Comparison of ENCODE assay signal across 11 cellular contexts in the genomic region with DNA sequence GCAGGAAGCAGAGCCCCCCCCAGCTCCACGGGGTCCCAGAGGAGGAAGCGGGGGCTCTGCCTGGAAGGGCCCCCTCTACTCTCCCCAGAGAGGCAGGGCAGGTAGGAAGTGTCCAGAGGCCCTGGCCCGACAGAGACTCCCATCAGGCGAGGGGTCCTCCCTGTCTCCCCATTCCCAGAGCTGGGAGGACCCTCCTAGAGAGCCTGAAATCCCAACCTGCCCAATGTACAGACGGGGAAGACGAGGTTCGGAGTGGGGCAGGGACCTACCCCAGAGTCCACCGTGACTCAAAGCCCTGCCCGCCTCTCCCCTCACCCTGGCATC. TPM values are rescaled to one million over a fixed set of nuclear protein-coding genes. Genes with fewer than 3 reads are reported as not detected.
DNase-seq lines count a peak whose midpoint lies in the region; ATAC-seq and TF ChIP-seq lines count a peak whose summit lies in the region.
"Had no signal": no experiment of that assay in that cellular context is flagged by ENCODE, and none has a peak within 500 bp of the region (broad histone marks: within the 10 kb centered on the region; RNA-seq: fewer than 3 reads in every experiment).

No MANE protein-coding gene starts in this region.

- H3K9me3 ChIP-seq in DND-41 (ENCODE audit: insufficient read depth, low read length, severe bottlenecking) = no peaks in the 10 kb centered on the region
- no peaks in the 10 kb centered on the region for H3K9me3 ChIP-seq in iPS-15b (ENCODE audit: control insufficient read depth, insufficient read depth, low read length)
- no peaks in the 10 kb centered on the region for H3K9me3 ChIP-seq in sigmoid colon
- H3K9me3 ChIP-seq in mesenchymal stem cell (ENCODE audit: control insufficient read depth, low read length) = no peaks in the 10 kb centered on the region
- H3K9me3 ChIP-seq in trophoblast cell (ENCODE audit: insufficient read depth, low read depth, low read length) = peaks cover 4% of the 10 kb centered on the region

- H3K27ac ChIP-seq in DND-41 (ENCODE audit: low read length) (no peak overlapping the region), sigmoid colon (peak overlapping the region; percentile 57 to 77 (median 70)), mesenchymal stem cell (ENCODE audit: low read length, poor library complexity, severe bottlenecking) (no peak overlapping the region), trophoblast cell (ENCODE audit: low read depth, low read length) (no peak overlapping the region)

- TF ChIP-seq POLR2A in sigmoid colon (IDR thresholded peaks at IDR 0.05) = no peak

- H3K27me3 Mint-ChIP-seq in WTC11 (ENCODE audit: low read depth) = peaks cover 79% of the 10 kb centered on the region

- H2BK5ac ChIP-seq in mesenchymal stem cell (ENCODE audit: low read depth, low read length, poor library complexity, severe bottlenecking) (no peak overlapping the region), trophoblast cell (ENCODE audit: low read depth, low read length, poor library complexity) (no peak overlapping the region)

- peak overlapping the region in 1 of 2 experiments; percentile 70; a peak in 1 of 4 replicates for H3K4me3 ChIP-seq in DND-41 (ENCODE audit: low read depth in 1 of 2, low read length in 2 of 2)
- H3K4me3 ChIP-seq in iPS-15b (ENCODE audit: low read depth, low read length) = peak overlapping the region; percentile 27
- peak overlapping the region in 3 of 4 donors; percentile 72 to 87 (median 81) for H3K4me3 ChIP-seq in sigmoid colon
- H3K4me3 ChIP-seq in mesenchymal stem cell (ENCODE audit: insufficient read depth in 1 of 2, low read depth in 1 of 2, low read length in 2 of 2) = no peak overlapping the region
- H3K4me3 ChIP-seq in trophoblast cell (ENCODE audit: low read depth, low read length) = no peak overlapping the region

- intact Hi-C loops in sigmoid colon (cut with DNase I) = no loop called here

- H3K18ac ChIP-seq in mesenchymal stem cell (ENCODE audit: low read depth in 1 of 2, low read length in 2 of 2) (no peak overlapping the region), trophoblast cell (ENCODE audit: low read length) (no peak overlapping the region)

- no peak overlapping the region for H3K27ac Mint-ChIP-seq in WTC11

- H2BK120ac ChIP-seq in mesenchymal stem cell (ENCODE audit: low read depth, low read length) = no peak overlapping the region
- no peak overlapping the region for H2BK120ac ChIP-seq in trophoblast cell (ENCODE audit: insufficient read depth, low read length, poor library complexity)

- no peaks in the 10 kb centered on the region for H4K20me1 ChIP-seq in DND-41 (ENCODE audit: insufficient read depth, low read length)

- DNase-seq in DND-41 (no peak), WTC11 (ENCODE audit: low spot score) (no peak), sigmoid colon (no peak), mesenchymal stem cell (no peak), trophoblast cell (no peak)
- DNase-seq: COR-L47; stimulated activated CD4-positive, alpha-beta T cell treated with anti-CD3 and anti-CD28 coated beads, Interleukin-12 subunit alpha, Interleukin-12 subunit beta, amount 100 ng/mL, for 4 hours; T1000 had no signal

- no peaks in the 10 kb centered on the region for H3K36me3 ChIP-seq in DND-41 (ENCODE audit: insufficient read depth, low read length)
- no peaks in the 10 kb centered on the region for H3K36me3 ChIP-seq in iPS-15b (ENCODE audit: control insufficient read depth, insufficient read depth, low read length)
- peaks cover 0 to 3% (median 0%) of the 10 kb centered on the region in 4 donors for H3K36me3 ChIP-seq in sigmoid colon
- no peaks in the 10 kb centered on the region for H3K36me3 ChIP-seq in mesenchymal stem cell (ENCODE audit: control insufficient read depth in 1 of 2, insufficient read depth in 2 of 2, low read depth in 1 of 2, low read length in 2 of 2)
- H3K36me3 ChIP-seq in trophoblast cell (ENCODE audit: control insufficient read depth in 1 of 2, insufficient read depth in 2 of 2, low read length in 2 of 2) = no peaks in the 10 kb centered on the region

- TF ChIP-seq CTCF in DND-41 (IDR thresholded peaks at IDR 0.05; ENCODE audit: borderline replicate concordance, extremely low read depth, low read length, poor library complexity, severe bottlenecking) (no peak), WTC11 (IDR thresholded peaks at IDR 0.05) (no peak), sigmoid colon (IDR thresholded peaks at IDR 0.05) (no peak)

- no peaks in the 10 kb centered on the region for H3K36me3 Mint-ChIP-seq in WTC11

- H2AFZ ChIP-seq in DND-41 (ENCODE audit: low read depth, low read length) (no peak overlapping the region), mesenchymal stem cell (ENCODE audit: low read depth, low read length) (no peak overlapping the region), trophoblast cell (ENCODE audit: insufficient read depth, low read length, poor library complexity) (no peak overlapping the region)

- H3K4me2 ChIP-seq in DND-41 (ENCODE audit: insufficient read depth, low read length) (peak overlapping the region; percentile 94), mesenchymal stem cell (ENCODE audit: low read length, poor library complexity, severe bottlenecking) (no peak overlapping the region), trophoblast cell (ENCODE audit: low read length) (no peak overlapping the region)

- no peak overlapping the region for H3K14ac ChIP-seq in mesenchymal stem cell (ENCODE audit: low read length in 2 of 2)
- no peak overlapping the region for H3K14ac ChIP-seq in trophoblast cell (ENCODE audit: low read length)

- H3K9me3 Mint-ChIP-seq in WTC11 = no peaks in the 10 kb centered on the region

- H4K12ac ChIP-seq in trophoblast cell (ENCODE audit: low read depth, low read length) = no peak overlapping the region

- H3K79me1 ChIP-seq in mesenchymal stem cell (replicated peaks; ENCODE audit: low read length, poor library complexity, severe bottlenecking) = no peaks in the 10 kb centered on the region
- H3K79me1 ChIP-seq in trophoblast cell (ENCODE audit: low read length) = no peaks in the 10 kb centered on the region

- no peak overlapping the region for H3K23ac ChIP-seq in mesenchymal stem cell (ENCODE audit: low read length in 2 of 2)
- no peak overlapping the region for H3K23ac ChIP-seq in trophoblast cell (ENCODE audit: low read length)

- TF ChIP-seq EP300 in sigmoid colon (IDR thresholded peaks at IDR 0.05) = no peak

- CTCF ChIA-PET in WTC11 (lab: Charles Lee) = interaction anchor here (0.8 to 2.5 kb wide), 6 partner anchors 9 to 77 kb away, joined by 3 to 14 read pairs (median 6); no protein-coding TSS in a partner anchor

- peaks cover 28% of the 10 kb centered on the region for H3K4me1 Mint-ChIP-seq in WTC11

- POLR2A ChIA-PET in WTC11 (lab: Charles Lee) = interaction anchor here (0.6 kb wide), 1 partner anchor 10 kb away, joined by 5 read pairs; no protein-coding TSS in a partner anchor

- ATAC-seq in DND-41 (ENCODE audit: insufficient read depth, low read depth) = no peak
- no peak for ATAC-seq in WTC11
- ATAC-seq in HG03469 (IDR thresholded peaks at IDR 0.05; ENCODE audit: unreplicated experiment) = no peak
- ATAC-seq in HG02973 (IDR thresholded peaks at IDR 0.05; ENCODE audit: unreplicated experiment) = no peak

- WGBS in sigmoid colon, 2 donors = 46 to 52% methylated on average over 9 of the region's 9 CpGs
- 32% methylated on average over 9 of the region's 9 CpGs for WGBS in mesenchymal stem cell
- WGBS in trophoblast cell (ENCODE audit: extremely low coverage, insufficient coverage, insufficient read length) = no CpG with 5 or more reads among the region's 9 CpGs

- H3K9ac ChIP-seq in DND-41 (ENCODE audit: low read depth, low read length) (peak overlapping the region; percentile 65; the same call in 1 of the 2 replicates), iPS-15b (ENCODE audit: low read depth, low read length) (no peak overlapping the region), mesenchymal stem cell (ENCODE audit: low read length) (no peak overlapping the region), trophoblast cell (ENCODE audit: low read length) (no peak overlapping the region)

- no peak overlapping the region for H2AK5ac ChIP-seq in mesenchymal stem cell (ENCODE audit: low read length, severe bottlenecking)
- H2AK5ac ChIP-seq in trophoblast cell (ENCODE audit: low read length) = no peak overlapping the region

- H4K8ac ChIP-seq in mesenchymal stem cell (ENCODE audit: low read length) = no peak overlapping the region
- no peak overlapping the region for H4K8ac ChIP-seq in trophoblast cell (ENCODE audit: low read depth, low read length)

- peaks cover 27% of the 10 kb centered on the region for H3K27me3 ChIP-seq in DND-41 (ENCODE audit: insufficient read depth, low read length, poor library complexity)
- peaks cover 74% of the 10 kb centered on the region for H3K27me3 ChIP-seq in iPS-15b (ENCODE audit: control insufficient read depth, insufficient read depth, low read length)
- H3K27me3 ChIP-seq in sigmoid colon = no peaks in the 10 kb centered on the region
- peaks cover 57 to 80% of the 10 kb centered on the region in 2 experiments for H3K27me3 ChIP-seq in mesenchymal stem cell (ENCODE audit: control insufficient read depth in 1 of 2, insufficient read depth in 1 of 2, low read length in 2 of 2)
- peaks cover 36% of the 10 kb centered on the region for H3K27me3 ChIP-seq in trophoblast cell (ENCODE audit: insufficient read depth, low read length)

- no peak overlapping the region for H2BK12ac ChIP-seq in mesenchymal stem cell (ENCODE audit: low read length in 2 of 2)
- no peak overlapping the region for H2BK12ac ChIP-seq in trophoblast cell (ENCODE audit: low read length)

- H3K4me1 ChIP-seq in DND-41 (ENCODE audit: insufficient read depth, low read length) (peaks cover 21% of the 10 kb centered on the region), iPS-15b (ENCODE audit: control insufficient read depth, insufficient read depth, low read length) (no peaks in the 10 kb centered on the region), sigmoid colon (peaks cover 0 to 18% (median 16%) of the 10 kb centered on the region in 4 donors), mesenchymal stem cell (ENCODE audit: control insufficient read depth, insufficient read depth, low read depth, low read length) (peaks cover 14% of the 10 kb centered on the region), trophoblast cell (ENCODE audit: control insufficient read depth in 1 of 2, insufficient read depth in 2 of 2, low read length in 2 of 2) (peaks cover 4 to 12% of the 10 kb centered on the region in 2 experiments)

- H3K4ac ChIP-seq in mesenchymal stem cell (ENCODE audit: low read depth in 1 of 2, low read length in 2 of 2) = no peak overlapping the region
- no peak overlapping the region for H3K4ac ChIP-seq in trophoblast cell (ENCODE audit: low read depth, low read length)

- H2BK15ac ChIP-seq in mesenchymal stem cell (ENCODE audit: low read depth, poor library complexity, severe bottlenecking) = no peak overlapping the region

- H4K91ac ChIP-seq in mesenchymal stem cell (ENCODE audit: low read length) (no peak overlapping the region), trophoblast cell (ENCODE audit: low read depth, low read length) (no peak overlapping the region)

- peak overlapping the region; percentile 60 for H3K4me3 Mint-ChIP-seq in WTC11

- H3K79me2 ChIP-seq in DND-41 (ENCODE audit: insufficient read depth, low read length) (no peaks in the 10 kb centered on the region), trophoblast cell (ENCODE audit: control insufficient read depth, insufficient read depth, low read length, poor library complexity) (no peaks in the 10 kb centered on the region)

RNA-seq across cellular contexts. Expression of gene TLE2, which starts 1.1 kb away (rescaled TPM):
- 13.1 to 20.0 TPM (median 15.8 TPM) in 3 replicates for total RNA-seq in WTC11 (2021)
- 10 to 100 TPM; 27.8 to 66.5 (median 47.3) TPM for total RNA-seq in sigmoid colon
- 10 to 100 TPM; 10.9 to 20.9 (median 14.4) TPM for polyA plus RNA-seq in sigmoid colon
- 9.5 TPM for polyA plus RNA-seq in mesenchymal stem cell (2013, experiment 1 of 2)
- 8.7 TPM for polyA plus RNA-seq in mesenchymal stem cell (2013, experiment 2 of 2)
- polyA plus RNA-seq in trophoblast cell (2013) = 1.2 and 1.4 TPM in 2 replicates

RNA-seq across cellular contexts. Expression of gene TLE5, which starts 34.4 kb away (rescaled TPM):
- total RNA-seq in WTC11 (2021) (233 to 249 TPM (median 246 TPM) in 3 replicates), sigmoid colon (100 to 1,000 TPM; 581 to 711 (median 629) TPM)
- 100 to 1,000 TPM; 561 to 714 (median 581) TPM for polyA plus RNA-seq in sigmoid colon
- polyA plus RNA-seq in mesenchymal stem cell (2013, experiment 1 of 2) = 329 TPM
- 321 TPM for polyA plus RNA-seq in mesenchymal stem cell (2013, experiment 2 of 2)
- 183 and 188 TPM in 2 replicates for polyA plus RNA-seq in trophoblast cell (2013)

RNA-seq across cellular contexts. Expression of gene TLE6, which starts 50.6 kb away (rescaled TPM):
- total RNA-seq in WTC11 (2021) (2.5 to 3.3 TPM (median 3.1 TPM) in 3 replicates), sigmoid colon (under 1 TPM in 3 of 4 donors, not detected in 1; 0.71 to 0.99 (median 0.81) TPM)
- 1 to 10 TPM; 1.8 to 7.2 (median 3.0) TPM for polyA plus RNA-seq in sigmoid colon
- 2.3 TPM for polyA plus RNA-seq in mesenchymal stem cell (2013, experiment 1 of 2)
- polyA plus RNA-seq in mesenchymal stem cell (2013, experiment 2 of 2) = 1.6 TPM
- 0.21 and 0.58 TPM in 2 replicates for polyA plus RNA-seq in trophoblast cell (2013)

Comparison
In these comparisons a context has a peak if more than half of its experiments do, and no peak if none do; other contexts are left out.
1. H3K27ac ChIP-seq: peak in sigmoid colon (4 of 4); none in DND-41 (single experiment), mesenchymal stem cell (single experiment) and trophoblast cell (single experiment).
2. H3K4me3 ChIP-seq: peak in iPS-15b (single experiment) and sigmoid colon (3 of 4); none in mesenchymal stem cell (0 of 2) and trophoblast cell (single experiment).